In genomic region chr6:170149681-170150589, GRCh38 we compare ENCODE assay signal across 27 cellular contexts.
DNase-seq lines count a peak whose midpoint lies in the region; ATAC-seq and TF ChIP-seq lines count a peak whose summit lies in the region.
"Had no signal": no experiment of that assay in that cellular context is flagged by ENCODE, and none has a peak within 500 bp of the region (broad histone marks: within the 10 kb centered on the region; RNA-seq: fewer than 3 reads in every experiment).

No MANE protein-coding gene starts in this region.

- peaks cover 44% of the 10 kb centered on the region for H3K4me1 ChIP-seq in CD8-positive, alpha-beta memory T cell (ENCODE audit: insufficient read depth, low read length)
- H3K4me1 ChIP-seq in naive thymus-derived CD4-positive, alpha-beta T cell (ENCODE audit: control insufficient read depth in 2 of 2, insufficient read depth in 2 of 2, low read length in 2 of 2), result peaks cover 27% of the 10 kb centered on the region in 2 donors

- DNase-seq in NCI-H748 (lab: John Stamatoyannopoulos, UW; ENCODE audit: unreplicated experiment), result peak; percentile 61
- DNase-seq in NCI-H748 treated with DMSO at 0.1 percent for 48 hours (lab: John Stamatoyannopoulos, UW), result no peak
- no peak for DNase-seq in CD8-positive, alpha-beta memory T cell
- peak; percentile 23 for DNase-seq in NCI-H2171 (lab: John Stamatoyannopoulos, UW)
- DNase-seq in naive thymus-derived CD4-positive, alpha-beta T cell, result no peak
- DNase-seq in HEK293T (ENCODE audit: extremely low spot score), result no peak
- DNase-seq in stimulated activated CD8-positive, alpha-beta memory T cell treated with anti-CD3 and anti-CD28 coated beads, Interleukin-4, amount 100 ng/mL, for 48 hours, result no peak
- DNase-seq: activated naive CD4-positive, alpha-beta T cell treated with anti-CD3 and anti-CD28 coated beads, Interleukin-2, amount 10 ng/mL, durations not matched to agents 7 days and 5 days; CD4-positive, CD25-positive, alpha-beta regulatory T cell; cerebellar nuclear complex; DND-41; heart right ventricle; KG1; MV-4-11; NCI-H2081 treated with DMSO at 0.1 percent for 48 hours; NCI-H774; nephron progenitor cell; OCI-M1; Right ventricle myocardium superior; SW 1271; testis; uterus had no signal

- no peaks in the 10 kb centered on the region for H3K9me3 ChIP-seq in CD8-positive, alpha-beta memory T cell (ENCODE audit: low read length)
- no peaks in the 10 kb centered on the region for H3K9me3 ChIP-seq in naive thymus-derived CD4-positive, alpha-beta T cell (ENCODE audit: control insufficient read depth in 2 of 3, low read length in 3 of 3)
- H3K9me3 ChIP-seq: heart right ventricle, left lung, testis, uterus had no signal

- H3K27me3 ChIP-seq in CD8-positive, alpha-beta memory T cell (ENCODE audit: insufficient read depth, low read length, poor library complexity, severe bottlenecking), result no peaks in the 10 kb centered on the region
- no peaks in the 10 kb centered on the region for H3K27me3 ChIP-seq in naive thymus-derived CD4-positive, alpha-beta T cell (ENCODE audit: control insufficient read depth in 2 of 2, insufficient read depth in 2 of 2, low read length in 2 of 2)
- H3K27me3 ChIP-seq: testis, uterus had no signal

- peaks cover 0 to 10% of the 10 kb centered on the region in 2 donors for H3K27me3 Mint-ChIP-seq in CD8-positive, alpha-beta memory T cell
- peaks cover 0 to 26% (median 4%) of the 10 kb centered on the region in 5 donors for H3K27me3 Mint-ChIP-seq in naive thymus-derived CD4-positive, alpha-beta T cell
- H3K27me3 Mint-ChIP-seq: CD4-positive, CD25-positive, alpha-beta regulatory T cell had no signal

- CTCF ChIA-PET in CD8-positive, alpha-beta memory T cell (lab: Charles Lee), result no interaction called here
- CTCF ChIA-PET in naive thymus-derived CD4-positive, alpha-beta T cell (lab: Charles Lee), result no interaction called here
- CTCF ChIA-PET in HEK293T (lab: Yijun Ruan, JAX), result no interaction called here

- peaks cover 45 to 63% (median 46%) of the 10 kb centered on the region in 3 donors for H3K4me1 Mint-ChIP-seq in CD8-positive, alpha-beta memory T cell
- H3K4me1 Mint-ChIP-seq in naive thymus-derived CD4-positive, alpha-beta T cell, result peaks cover 29 to 65% (median 50%) of the 10 kb centered on the region in 7 donors

- H3K27ac ChIP-seq in CD8-positive, alpha-beta memory T cell (ENCODE audit: low read depth, low read length), result no peak overlapping the region
- H3K27ac ChIP-seq in naive thymus-derived CD4-positive, alpha-beta T cell (ENCODE audit: low read depth, low read length), result no peak overlapping the region
- H3K27ac ChIP-seq: epithelial cell of prostate, left lung, testis, uterus had no signal

- no peaks in the 10 kb centered on the region for H3K36me3 ChIP-seq in CD8-positive, alpha-beta memory T cell (ENCODE audit: insufficient read depth, low read length)
- no peaks in the 10 kb centered on the region for H3K36me3 ChIP-seq in naive thymus-derived CD4-positive, alpha-beta T cell (ENCODE audit: control insufficient read depth in 2 of 3, insufficient read depth in 3 of 3, low read length in 3 of 3)
- H3K36me3 ChIP-seq: heart right ventricle, left lung, uterus had no signal

- intact Hi-C loops in naive thymus-derived CD4-positive, alpha-beta T cell (cut with micrococcal nuclease), result loop anchor here (2.0 to 10.0 kb wide), 2 partner anchors 65 to 143 kb away; no protein-coding TSS in a partner anchor

- peaks cover 0 to under 1% (median 0%) of the 10 kb centered on the region in 3 donors for H3K36me3 Mint-ChIP-seq in CD8-positive, alpha-beta memory T cell
- peaks cover 0 to under 1% (median 0%) of the 10 kb centered on the region in 5 donors for H3K36me3 Mint-ChIP-seq in naive thymus-derived CD4-positive, alpha-beta T cell
- H3K36me3 Mint-ChIP-seq: CD4-positive, CD25-positive, alpha-beta regulatory T cell; mesothelial cell of epicardium had no signal

- peak overlapping the region in 2 of 7 donors; percentile 24 to 88 for H3K4me3 Mint-ChIP-seq in CD8-positive, alpha-beta memory T cell
- H3K4me3 Mint-ChIP-seq in naive thymus-derived CD4-positive, alpha-beta T cell, result peak overlapping the region in 2 of 10 donors; percentile 16 to 26
- H3K4me3 Mint-ChIP-seq: activated naive CD4-positive, alpha-beta T cell treated with anti-CD3 and anti-CD28 coated beads, Interleukin-2, amount 10 ng/mL, durations not matched to agents 7 days and 5 days; CD4-positive, CD25-positive, alpha-beta regulatory T cell; mesothelial cell of epicardium; nephron progenitor cell had no signal

- H3K9me3 Mint-ChIP-seq in CD8-positive, alpha-beta memory T cell, result peaks cover 0 to 2% (median 0%) of the 10 kb centered on the region in 5 donors
- H3K9me3 Mint-ChIP-seq in naive thymus-derived CD4-positive, alpha-beta T cell, result peaks cover 0 to 5% (median 0%) of the 10 kb centered on the region in 11 donors

- ATAC-seq in naive thymus-derived CD4-positive, alpha-beta T cell, result no peak
- no peak for ATAC-seq in activated CD4-positive, CD25-positive, alpha-beta regulatory T cell treated with anti-CD3 and anti-CD28 coated beads, Interleukin-2, amount 50 U/mL, for 24 hours
- ATAC-seq: HCT116, heart right ventricle, left lung had no signal

- POLR2A ChIA-PET in CD8-positive, alpha-beta memory T cell (lab: Charles Lee), result no interaction called here
- POLR2A ChIA-PET in naive thymus-derived CD4-positive, alpha-beta T cell (lab: Charles Lee), result interaction anchor here (0.7 kb wide), 1 partner anchor 159 kb away, joined by 3 read pairs; no protein-coding TSS in a partner anchor
- POLR2A ChIA-PET in HEK293T (lab: Yijun Ruan, JAX), result no interaction called here

- no peak overlapping the region for H3K4me3 ChIP-seq in CD8-positive, alpha-beta memory T cell (ENCODE audit: low read length)
- no peak overlapping the region for H3K4me3 ChIP-seq in naive thymus-derived CD4-positive, alpha-beta T cell (ENCODE audit: low read length)
- H3K4me3 ChIP-seq: heart right ventricle, left lung, testis, uterus had no signal

- H3K27ac Mint-ChIP-seq in CD8-positive, alpha-beta memory T cell, result peak overlapping the region in 5 of 8 donors; percentile 9 to 84 (median 36)
- H3K27ac Mint-ChIP-seq in naive thymus-derived CD4-positive, alpha-beta T cell, result peak overlapping the region in 5 of 9 donors; percentile 17 to 96 (median 52)
- H3K27ac Mint-ChIP-seq: mesothelial cell of epicardium, nephron progenitor cell had no signal

TF ChIP-seq in HEK293T, 16 proteins besides CTCF, POLR2A, EP300 and RAD21:
- TF ChIP-seq LEF1 (IDR thresholded peaks at IDR 0.05; ENCODE audit: borderline replicate concordance), result no peak
- TF ChIP-seq FOXA1 (IDR thresholded peaks at IDR 0.05), result no peak
- TF ChIP-seq PKNOX1 (IDR thresholded peaks at IDR 0.05), result no peak
- TF ChIP-seq ARNT (IDR thresholded peaks at IDR 0.05), result no peak
- TF ChIP-seq CTBP1 (IDR thresholded peaks at IDR 0.05; ENCODE audit: borderline replicate concordance), result no peak
- TF ChIP-seq BHLHE40 (IDR thresholded peaks at IDR 0.05; ENCODE audit: borderline replicate concordance), result no peak
- TF ChIP-seq ELF4 (IDR thresholded peaks at IDR 0.05), result no peak
- TF ChIP-seq NFRKB (IDR thresholded peaks at IDR 0.05), result no peak
- TF ChIP-seq L3MBTL2 (conservative IDR thresholded peaks at IDR 0.05), result no peak
- TF ChIP-seq SP1 (IDR thresholded peaks at IDR 0.05), result no peak
- TF ChIP-seq HDGF (IDR thresholded peaks at IDR 0.05; ENCODE audit: borderline replicate concordance), result no peak
- TF ChIP-seq SUZ12 (IDR thresholded peaks at IDR 0.05), result no peak
TF ChIP-seq in HEK293T: peak in this region for 0.

Comparison
In these comparisons a context has a peak if more than half of its experiments do, and no peak if none do; other contexts are left out.
1. DNase-seq: peak in NCI-H748 (single experiment) and NCI-H2171 (single experiment); none in NCI-H748 treated with DMSO at 0.1 percent for 48 hours (single experiment), CD8-positive, alpha-beta memory T cell (0 of 5), naive thymus-derived CD4-positive, alpha-beta T cell (0 of 9), HEK293T (single experiment) and stimulated activated CD8-positive, alpha-beta memory T cell treated with anti-CD3 and anti-CD28 coated beads, Interleukin-4, amount 100 ng/mL, for 48 hours (single experiment).